In genomic region chr22:29954203-29954855, GRCh38 we compare ENCODE assay signal across 17 cellular contexts.
DNase-seq lines count a peak whose midpoint lies in the region; ATAC-seq, FAIRE-seq and TF ChIP-seq lines count a peak whose summit lies in the region.
"Had no signal": no experiment of that assay in that cellular context is flagged by ENCODE, and none has a peak within 500 bp of the region (broad histone marks: within the 10 kb centered on the region; RNA-seq: fewer than 3 reads in every experiment).

No MANE protein-coding gene starts in this region.

- H3K27me3 Mint-ChIP-seq in astrocyte (ENCODE audit: low read depth, unreplicated experiment), result no peaks in the 10 kb centered on the region
- H3K27me3 Mint-ChIP-seq: CD8-positive, alpha-beta memory T cell had no signal

- DNase-seq in OCI-M1 (lab: John Stamatoyannopoulos, UW) (peak; percentile 68), astrocyte (ENCODE audit: low read depth) (peak; percentile 23), mucosa of descending colon (no peak), NCI-H146 treated with DMSO at 0.1 percent for 48 hours (lab: John Stamatoyannopoulos, UW; ENCODE audit: unreplicated experiment) (no peak)
- DNase-seq: BE2C; Caco-2; CD8-positive, alpha-beta memory T cell; DMS53; H7 had no signal

- no peak overlapping the region for H3K4me2 ChIP-seq in astrocyte (ENCODE audit: low read length)
- H3K4me2 ChIP-seq: A549, GM23338 had no signal

- H3K9me3 ChIP-seq in astrocyte (ENCODE audit: insufficient read depth, low read depth, low read length), result no peaks in the 10 kb centered on the region
- no peaks in the 10 kb centered on the region for H3K9me3 ChIP-seq in mucosa of descending colon
- H3K9me3 ChIP-seq: A549, BE2C, Caco-2 had no signal

- peaks cover 30% of the 10 kb centered on the region for H3K4me1 Mint-ChIP-seq in astrocyte (ENCODE audit: low read depth, unreplicated experiment)

- FAIRE-seq in astrocyte (lab: Jason Lieb, UNC), result no peak
- FAIRE-seq: A549, GM18507, HepG2 had no signal

- peaks cover 68% of the 10 kb centered on the region for H3K79me2 ChIP-seq in astrocyte (ENCODE audit: insufficient read depth, low read length)

- ATAC-seq in mucosa of descending colon, result peak; percentile 60
- ATAC-seq in GM21381 (IDR thresholded peaks at IDR 0.05; ENCODE audit: unreplicated experiment), result no peak
- ATAC-seq in HG03139 (IDR thresholded peaks at IDR 0.05; ENCODE audit: unreplicated experiment), result no peak
- ATAC-seq in esophagus mucosa, result no peak
- ATAC-seq: A549, GM23338, HepG2 had no signal

- H3K36me3 ChIP-seq in astrocyte (ENCODE audit: insufficient read depth, low read length), result no peaks in the 10 kb centered on the region
- no peaks in the 10 kb centered on the region for H3K36me3 ChIP-seq in mucosa of descending colon (ENCODE audit: low read depth)

- H3K27ac Mint-ChIP-seq in astrocyte (ENCODE audit: unreplicated experiment), result no peak overlapping the region
- H3K27ac Mint-ChIP-seq: CD8-positive, alpha-beta memory T cell; GM23338 had no signal

- H4K20me1 ChIP-seq in astrocyte (ENCODE audit: insufficient read depth, low read length), result peaks cover 59% of the 10 kb centered on the region

- no peak overlapping the region for H2AFZ ChIP-seq in astrocyte (ENCODE audit: low read depth, low read length)
- H2AFZ ChIP-seq: GM23338 had no signal

- TF ChIP-seq CTCF in astrocyte (IDR thresholded peaks at IDR 0.05; ENCODE audit: insufficient read depth, low read depth, low read length) (no peak), mucosa of descending colon (IDR thresholded peaks at IDR 0.05) (no peak)

- no peak overlapping the region for H3K9ac ChIP-seq in astrocyte (ENCODE audit: low read length)

- H3K4me1 ChIP-seq in astrocyte (ENCODE audit: insufficient read depth, low read length) (no peaks in the 10 kb centered on the region), mucosa of descending colon (ENCODE audit: low read depth) (peaks cover 9% of the 10 kb centered on the region)
- H3K4me1 ChIP-seq: BE2C, Caco-2 had no signal

- peaks cover 5% of the 10 kb centered on the region for H3K36me3 Mint-ChIP-seq in astrocyte (ENCODE audit: low read depth, unreplicated experiment)

- H3K9me3 Mint-ChIP-seq in astrocyte (ENCODE audit: unreplicated experiment), result no peaks in the 10 kb centered on the region
- H3K9me3 Mint-ChIP-seq: CD8-positive, alpha-beta memory T cell; GM23338 had no signal

- H3K27ac ChIP-seq in astrocyte (ENCODE audit: low read depth, low read length), result no peak overlapping the region
- H3K27ac ChIP-seq: A549, C4-2B had no signal

- no peak overlapping the region for H3K4me3 Mint-ChIP-seq in astrocyte (ENCODE audit: unreplicated experiment)
- H3K4me3 Mint-ChIP-seq: CD8-positive, alpha-beta memory T cell; GM23338 had no signal

- H3K27me3 ChIP-seq in astrocyte (ENCODE audit: insufficient read depth, low read length), result no peaks in the 10 kb centered on the region
- H3K27me3 ChIP-seq: BE2C had no signal

- intact Hi-C loops in mucosa of descending colon (cut with DNase I, micrococcal nuclease), result no loop called here

- no peak overlapping the region for H3K4me3 ChIP-seq in astrocyte (ENCODE audit: insufficient read depth, low read depth, low read length)
- no peak overlapping the region for H3K4me3 ChIP-seq in mucosa of descending colon
- H3K4me3 ChIP-seq: A549, GM23338 had no signal

Comparison
In these comparisons a context has a peak if more than half of its experiments do, and no peak if none do; other contexts are left out.
1. DNase-seq: peak in OCI-M1 (single experiment) and astrocyte (single experiment); none in mucosa of descending colon (0 of 3) and NCI-H146 treated with DMSO at 0.1 percent for 48 hours (single experiment).